In genomic region chr15:75356006-75356405, GRCh38 we compare ENCODE assay signal across 2 cellular contexts.
TF ChIP-seq lines count a peak whose summit lies in the region.

No MANE protein-coding gene starts in this region.

TF ChIP-seq in GM12891, 5 proteins besides CTCF, POLR2A, EP300 and RAD21:
- TF ChIP-seq PAX5 (IDR thresholded peaks at IDR 0.05; ENCODE audit: insufficient read depth, low read length, severe bottlenecking), result no peak
- no peak for TF ChIP-seq SPI1 (IDR thresholded peaks at IDR 0.05; ENCODE audit: low read depth, low read length)
- TF ChIP-seq POU2F2 (IDR thresholded peaks at IDR 0.05; ENCODE audit: low read depth, low read length), result no peak
- TF ChIP-seq TAF1 (IDR thresholded peaks at IDR 0.05; ENCODE audit: low read depth, low read length), result no peak
- no peak for TF ChIP-seq POLR2AphosphoS5 (IDR thresholded peaks at IDR 0.05; ENCODE audit: low read depth, low read length)

TF ChIP-seq in IMR-90, 13 proteins besides CTCF, POLR2A, EP300 and RAD21:
- TF ChIP-seq BHLHE40 (IDR thresholded peaks at IDR 0.05; ENCODE audit: low read depth, low read length) (no peak), MAZ (IDR thresholded peaks at IDR 0.05; ENCODE audit: borderline replicate concordance, low read depth, low read length) (no peak), ELK1 (IDR thresholded peaks at IDR 0.05; ENCODE audit: borderline replicate concordance, low read depth, low read length) (no peak), MAFK (IDR thresholded peaks at IDR 0.05; ENCODE audit: low read depth, low read length) (no peak), MXI1 (IDR thresholded peaks at IDR 0.05; ENCODE audit: borderline replicate concordance, low read depth, low read length) (no peak), CEBPB (IDR thresholded peaks at IDR 0.05; ENCODE audit: low read depth, low read length) (no peak), FOS (IDR thresholded peaks at IDR 0.05; ENCODE audit: low read depth, low read length) (no peak), CHD1 (IDR thresholded peaks at IDR 0.05; ENCODE audit: low read depth, low read length) (no peak), NFE2L2 (IDR thresholded peaks at IDR 0.05; ENCODE audit: low read depth, low read length) (no peak), RCOR1 (IDR thresholded peaks at IDR 0.05; ENCODE audit: insufficient replicate concordance, low read length) (no peak), SMC3 (IDR thresholded peaks at IDR 0.05; ENCODE audit: low read depth, low read length) (no peak), USF2 (IDR thresholded peaks at IDR 0.05; ENCODE audit: low read depth, low read length) (no peak), RFX5 (IDR thresholded peaks at IDR 0.05; ENCODE audit: low read depth, low read length) (no peak)
